8 cellular contexts compared by ENCODE assay signal in the genomic region with DNA sequence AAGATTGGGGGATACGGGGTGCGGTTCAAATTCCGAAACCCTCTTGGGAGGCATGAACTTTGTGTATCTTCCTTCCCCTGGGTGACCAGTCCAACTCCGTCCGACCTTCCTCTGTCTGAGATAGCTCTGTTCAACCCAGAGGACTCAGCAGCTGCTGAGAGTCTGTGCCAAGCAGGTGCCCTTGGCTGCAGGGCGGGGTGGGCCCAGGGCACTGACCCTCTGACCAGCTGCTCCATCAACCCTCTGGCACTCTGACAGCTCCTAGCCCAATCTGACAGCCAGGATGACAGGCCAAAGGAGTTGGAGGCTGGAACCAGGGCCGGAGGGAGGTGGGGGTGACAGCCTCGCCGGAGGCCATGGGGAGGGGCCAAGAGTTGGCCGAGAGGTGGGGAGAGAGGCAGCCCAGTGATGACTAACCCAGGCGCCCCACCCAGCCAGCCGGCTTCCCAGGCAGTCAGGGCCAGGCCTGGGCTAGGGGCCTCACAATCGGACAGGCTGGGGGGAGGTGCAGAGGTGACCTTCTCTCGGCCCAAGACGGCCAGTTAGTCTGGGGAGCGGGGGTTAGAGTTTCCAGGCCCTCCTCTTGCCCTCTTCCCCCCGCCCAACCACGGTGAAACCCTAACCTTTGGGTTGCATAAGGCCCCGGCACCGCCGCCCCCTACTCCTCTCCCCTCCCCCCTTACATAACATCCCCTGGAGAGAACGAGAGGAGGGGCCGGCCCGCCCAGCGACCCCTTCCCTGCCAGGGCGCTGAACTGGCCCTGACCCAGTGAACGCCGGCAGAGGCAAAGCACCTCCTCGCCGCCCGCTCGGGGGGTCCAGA. TPM values are rescaled to one million over a fixed set of nuclear protein-coding genes. Genes with fewer than 3 reads are reported as not detected.
A peak's percentile ranks its signal among the peaks of the same experiment; 100 is the strongest.
DNase-seq lines count a peak whose midpoint lies in the region; ATAC-seq and TF ChIP-seq lines count a peak whose summit lies in the region.

No MANE protein-coding gene starts in this region.

- peaks cover 20% of the 10 kb centered on the region for H3K36me3 Mint-ChIP-seq in activated T-helper 2 cell treated with anti-CD3 and anti-CD28 coated beads, Interferon-gamma antibody, Interleukin-2, Interleukin-4, amounts not matched to agents 10 μg/mL and 5 μg/mL and 100 μg/mL, durations not matched to agents 14 hours and 24 hours and 36 hours (ENCODE audit: low read depth)
- H3K36me3 Mint-ChIP-seq in nephron progenitor cell (ENCODE audit: low read depth) = no peaks in the 10 kb centered on the region

- no peak for ATAC-seq in HG03442 (IDR thresholded peaks at IDR 0.05; ENCODE audit: unreplicated experiment)

- TF ChIP-seq CTCF in nephron progenitor cell (IDR thresholded peaks at IDR 0.05) = no peak

- peak overlapping the region; percentile 68 for H3K4me3 Mint-ChIP-seq in activated T-helper 2 cell treated with anti-CD3 and anti-CD28 coated beads, Interferon-gamma antibody, Interleukin-2, Interleukin-4, amounts not matched to agents 10 μg/mL and 5 μg/mL and 100 μg/mL, durations not matched to agents 14 hours and 24 hours and 36 hours (ENCODE audit: low read depth)
- peak overlapping the region; percentile 80 for H3K4me3 Mint-ChIP-seq in nephron progenitor cell

- peak overlapping the region; percentile 22 for H3K27ac Mint-ChIP-seq in activated T-helper 2 cell treated with anti-CD3 and anti-CD28 coated beads, Interferon-gamma antibody, Interleukin-2, Interleukin-4, amounts not matched to agents 10 μg/mL and 5 μg/mL and 100 μg/mL, durations not matched to agents 14 hours and 24 hours and 36 hours
- peak overlapping the region; percentile 83 for H3K27ac Mint-ChIP-seq in nephron progenitor cell

- peak; percentile 97 for DNase-seq in ELR (ENCODE audit: low read depth)
- DNase-seq in NCI-H510A treated with DMSO at 0.1 percent for 48 hours (lab: John Stamatoyannopoulos, UW) = peak; percentile 30
- peak; percentile 39 for DNase-seq in activated T-helper 2 cell treated with anti-CD3 and anti-CD28 coated beads, Interferon-gamma antibody, Interleukin-2, Interleukin-4, amounts not matched to agents 10 μg/mL and 5 μg/mL and 100 μg/mL, durations not matched to agents 14 hours and 24 hours and 36 hours (ENCODE audit: low spot score)
- peak; percentile 97 for DNase-seq in fibroblast of the conjunctiva (ENCODE audit: low read depth)
- peak; percentile 56 for DNase-seq in nephron progenitor cell
- DNase-seq in middle frontal gyrus (ENCODE audit: extremely low spot score, low spot score) = no peak
- no peak for DNase-seq in occipital lobe (lab: John Stamatoyannopoulos, UW)

- intact Hi-C loops in activated T-helper 2 cell treated with anti-CD3 and anti-CD28 coated beads, Interferon-gamma antibody, Interleukin-2, Interleukin-4, amounts not matched to agents 10 μg/mL and 5 μg/mL and 100 μg/mL, durations not matched to agents 14 hours and 24 hours and 36 hours (cut with micrococcal nuclease) = loop anchor here (5.0 kb wide), 1 partner anchor 327 kb away; a partner anchor contains a TSS

- H3K9me3 Mint-ChIP-seq in activated T-helper 2 cell treated with anti-CD3 and anti-CD28 coated beads, Interferon-gamma antibody, Interleukin-2, Interleukin-4, amounts not matched to agents 10 μg/mL and 5 μg/mL and 100 μg/mL, durations not matched to agents 14 hours and 24 hours and 36 hours = no peaks in the 10 kb centered on the region
- no peaks in the 10 kb centered on the region for H3K9me3 Mint-ChIP-seq in nephron progenitor cell

- H3K4me1 Mint-ChIP-seq in activated T-helper 2 cell treated with anti-CD3 and anti-CD28 coated beads, Interferon-gamma antibody, Interleukin-2, Interleukin-4, amounts not matched to agents 10 μg/mL and 5 μg/mL and 100 μg/mL, durations not matched to agents 14 hours and 24 hours and 36 hours (ENCODE audit: low read depth) = peaks cover 19% of the 10 kb centered on the region
- H3K4me1 Mint-ChIP-seq in nephron progenitor cell = peaks cover 76% of the 10 kb centered on the region

- H3K27me3 Mint-ChIP-seq in activated T-helper 2 cell treated with anti-CD3 and anti-CD28 coated beads, Interferon-gamma antibody, Interleukin-2, Interleukin-4, amounts not matched to agents 10 μg/mL and 5 μg/mL and 100 μg/mL, durations not matched to agents 14 hours and 24 hours and 36 hours (ENCODE audit: low read depth) = peaks cover 27% of the 10 kb centered on the region
- H3K27me3 Mint-ChIP-seq in nephron progenitor cell (ENCODE audit: low read depth, poor library complexity) = peaks cover 17% of the 10 kb centered on the region

RNA-seq across cellular contexts. Expression of a gene that starts 5.0 kb away (rescaled TPM):
- total RNA-seq in activated T-helper 2 cell treated with anti-CD3 and anti-CD28 coated beads, Interferon-gamma antibody, Interleukin-2, Interleukin-4, amounts not matched to agents 10 μg/mL and 5 μg/mL and 100 μg/mL, durations not matched to agents 14 hours and 24 hours and 36 hours = 0.09 and 0.30 TPM in 2 replicates
- total RNA-seq in occipital lobe = 0.47 TPM

RNA-seq across cellular contexts. Expression of a gene that starts 9.3 kb away (rescaled TPM):
- total RNA-seq in activated T-helper 2 cell treated with anti-CD3 and anti-CD28 coated beads, Interferon-gamma antibody, Interleukin-2, Interleukin-4, amounts not matched to agents 10 μg/mL and 5 μg/mL and 100 μg/mL, durations not matched to agents 14 hours and 24 hours and 36 hours = 16.9 and 17.3 TPM in 2 replicates
- total RNA-seq in occipital lobe = 10.8 TPM

RNA-seq across cellular contexts. Expression of a gene that starts 27.5 kb away (rescaled TPM):
- total RNA-seq in activated T-helper 2 cell treated with anti-CD3 and anti-CD28 coated beads, Interferon-gamma antibody, Interleukin-2, Interleukin-4, amounts not matched to agents 10 μg/mL and 5 μg/mL and 100 μg/mL, durations not matched to agents 14 hours and 24 hours and 36 hours = 0.14 TPM in 1 of 2 replicates, not detected in the other
- total RNA-seq in occipital lobe = 0.16 TPM

RNA-seq across cellular contexts. Expression of a gene that starts 30.5 kb away (rescaled TPM):
- total RNA-seq in activated T-helper 2 cell treated with anti-CD3 and anti-CD28 coated beads, Interferon-gamma antibody, Interleukin-2, Interleukin-4, amounts not matched to agents 10 μg/mL and 5 μg/mL and 100 μg/mL, durations not matched to agents 14 hours and 24 hours and 36 hours = 435 and 439 TPM in 2 replicates
- 71.1 TPM for total RNA-seq in occipital lobe

RNA-seq across cellular contexts. Expression of a gene that starts 46.7 kb away (rescaled TPM):
- total RNA-seq in activated T-helper 2 cell treated with anti-CD3 and anti-CD28 coated beads, Interferon-gamma antibody, Interleukin-2, Interleukin-4, amounts not matched to agents 10 μg/mL and 5 μg/mL and 100 μg/mL, durations not matched to agents 14 hours and 24 hours and 36 hours = not detected in 2 replicates
- total RNA-seq in occipital lobe = 5.8 TPM

Comparison
In these comparisons a context has a peak if more than half of its experiments do, and no peak if none do; other contexts are left out.
1. DNase-seq: peak in ELR (single experiment), NCI-H510A treated with DMSO at 0.1 percent for 48 hours (single experiment), activated T-helper 2 cell treated with anti-CD3 and anti-CD28 coated beads, Interferon-gamma antibody, Interleukin-2, Interleukin-4, amounts not matched to agents 10 μg/mL and 5 μg/mL and 100 μg/mL, durations not matched to agents 14 hours and 24 hours and 36 hours (single experiment), fibroblast of the conjunctiva (single experiment) and nephron progenitor cell (single experiment); none in middle frontal gyrus (single experiment) and occipital lobe (single experiment).